In genomic region chr19:40718774-40719391, GRCh38 we compare ENCODE assay signal across 8 cellular contexts. TPM values are rescaled to one million over a fixed set of nuclear protein-coding genes. Genes with fewer than 3 reads are reported as not detected.
DNase-seq lines count a peak whose midpoint lies in the region; ATAC-seq and TF ChIP-seq lines count a peak whose summit lies in the region.

No MANE protein-coding gene starts in this region.

- TF ChIP-seq POLR2A in gastroesophageal sphincter (IDR thresholded peaks at IDR 0.05), result peak in 1 of 2 donors; percentile 39

- H3K4me1 ChIP-seq in HUES6 (ENCODE audit: control insufficient read depth, insufficient read depth, low read length) (peaks cover 17% of the 10 kb centered on the region), gastroesophageal sphincter (peaks cover 0 to 85% (median 42%) of the 10 kb centered on the region in 3 donors), osteoblast (ENCODE audit: insufficient read depth, low read length) (peaks cover 53% of the 10 kb centered on the region)

- peaks cover 10% of the 10 kb centered on the region for H4K20me1 ChIP-seq in osteoblast (ENCODE audit: insufficient read depth, low read length)

- H2AFZ ChIP-seq in osteoblast (ENCODE audit: low read length), result peak overlapping the region; percentile 69

- H3K27me3 ChIP-seq in HUES6 (ENCODE audit: control insufficient read depth, insufficient read depth, low read length) (no peaks in the 10 kb centered on the region), gastroesophageal sphincter (no peaks in the 10 kb centered on the region), osteoblast (ENCODE audit: insufficient read depth, low read length) (no peaks in the 10 kb centered on the region)

- TF ChIP-seq EP300 in gastroesophageal sphincter (IDR thresholded peaks at IDR 0.05), result no peak

- H3K4me3 ChIP-seq in HUES6 (ENCODE audit: low read depth, low read length), result peak overlapping the region; percentile 89
- peak overlapping the region; percentile 77 to 92 for H3K4me3 ChIP-seq in gastroesophageal sphincter
- H3K4me3 ChIP-seq in osteoblast (ENCODE audit: insufficient read depth, low read length), result peak overlapping the region; percentile 86

- TF ChIP-seq CTCF in gastroesophageal sphincter (IDR thresholded peaks at IDR 0.05), result no peak
- TF ChIP-seq CTCF in osteoblast (IDR thresholded peaks at IDR 0.05; ENCODE audit: extremely low read depth, low read depth, low read length), result no peak
- no peak for TF ChIP-seq CTCF in omental fat pad (IDR thresholded peaks at IDR 0.05)

- no peaks in the 10 kb centered on the region for H3K9me3 ChIP-seq in HUES6 (ENCODE audit: control insufficient read depth, insufficient read depth, low read depth, low read length)
- no peaks in the 10 kb centered on the region for H3K9me3 ChIP-seq in gastroesophageal sphincter
- H3K9me3 ChIP-seq in osteoblast (ENCODE audit: low read depth, low read length), result no peaks in the 10 kb centered on the region

- H3K79me2 ChIP-seq in osteoblast (ENCODE audit: insufficient read depth, low read length), result peaks cover 71% of the 10 kb centered on the region

- ATAC-seq in gastroesophageal sphincter (no peak), omental fat pad (ENCODE audit: low FRiP score) (no peak)

- peak overlapping the region; percentile 77 for H3K4me2 ChIP-seq in osteoblast (ENCODE audit: insufficient read depth, low read length)

- DNase-seq in DMS53 treated with DMSO at 0.1 percent for 48 hours (lab: John Stamatoyannopoulos, UW; ENCODE audit: unreplicated experiment) (peak; percentile 76), osteoblast (ENCODE audit: insufficient read length, low spot score, missing footprints) (peak; percentile 92), NK-92 (lab: John Stamatoyannopoulos, UW; ENCODE audit: unreplicated experiment) (no peak), omental fat pad (ENCODE audit: low spot score) (no peak)
- peak; percentile 30 to 35 for DNase-seq in activated T-cell treated with anti-CD3 and anti-CD28 coated beads, Interleukin-2, amount 50 U/mL, for 48 hours
- no peak for DNase-seq in activated effector memory CD4-positive, alpha-beta T cell treated with anti-CD3 and anti-CD28 coated beads, Interleukin-2, amount 50 U/mL, for 16 hours

- WGBS in gastroesophageal sphincter (ENCODE audit: low coverage in 1 of 2), 2 donors, result 11% methylated on average over 6 of the region's 16 CpGs; no CpG with 5 or more reads in 1 of the 2 donors

- H3K36me3 ChIP-seq in HUES6 (ENCODE audit: control insufficient read depth, insufficient read depth, low read length), result peaks cover 12% of the 10 kb centered on the region
- peaks cover 0 to 13% of the 10 kb centered on the region in 2 donors for H3K36me3 ChIP-seq in gastroesophageal sphincter
- peaks cover 3% of the 10 kb centered on the region for H3K36me3 ChIP-seq in osteoblast (ENCODE audit: insufficient read depth, low read length)

- H3K27ac ChIP-seq in HUES6 (ENCODE audit: low read depth, low read length), result no peak overlapping the region
- peak overlapping the region; percentile 97 to 99 (median 98) for H3K27ac ChIP-seq in gastroesophageal sphincter
- H3K27ac ChIP-seq in osteoblast (ENCODE audit: low read depth, low read length), result peak overlapping the region; percentile 100

- H3K9ac ChIP-seq in HUES6 (ENCODE audit: low read length), result peak overlapping the region; percentile 87

RNA-seq across cellular contexts. Expression of gene ITPKC, which starts 2.0 kb away (rescaled TPM):
- 10 to 100 TPM; 25.2 to 71.8 (median 30.6) TPM for total RNA-seq in gastroesophageal sphincter
- 9.8 and 10.0 TPM in 2 replicates for total RNA-seq in osteoblast
- total RNA-seq in omental fat pad, result 100 to 1,000 TPM in 2 of 4 donors, 10 to 100 TPM in 2; 39.3 to 118 (median 91.9) TPM

RNA-seq across cellular contexts. Expression of gene COQ8B, which starts 2.2 kb away (rescaled TPM):
- total RNA-seq in gastroesophageal sphincter (10 to 100 TPM; 27.3 to 50.5 (median 44.7) TPM), osteoblast (32.9 and 34.2 TPM in 2 replicates), omental fat pad (10 to 100 TPM; 22.1 to 38.8 (median 28.1) TPM)

RNA-seq across cellular contexts. Expression of gene NUMBL, which starts 28.4 kb away (rescaled TPM):
- total RNA-seq in gastroesophageal sphincter (10 to 100 TPM; 35.8 to 60.6 (median 49.1) TPM), osteoblast (26.8 and 27.7 TPM in 2 replicates), omental fat pad (100 to 1,000 TPM in 1 of 4 donors, 10 to 100 TPM in 3; 38.2 to 143 (median 45.3) TPM)

RNA-seq across cellular contexts. Expression of gene ACTMAP, which starts 31.4 kb away (rescaled TPM):
- 1 to 10 TPM in 3 of 4 donors, under 1 TPM in 1; 0.89 to 2.4 (median 2.0) TPM for total RNA-seq in gastroesophageal sphincter
- total RNA-seq in osteoblast, result 1.1 and 1.5 TPM in 2 replicates
- total RNA-seq in omental fat pad, result 1 to 10 TPM; 3.2 to 3.8 (median 3.5) TPM

RNA-seq across cellular contexts. Expression of gene SNRPA, which starts 32.1 kb away (rescaled TPM):
- total RNA-seq in gastroesophageal sphincter, result 10 to 100 TPM; 24.5 to 56.0 (median 48.2) TPM
- 20.6 and 32.1 TPM in 2 replicates for total RNA-seq in osteoblast
- 10 to 100 TPM; 34.8 to 46.8 (median 41.0) TPM for total RNA-seq in omental fat pad

Comparison
In these comparisons a context has a peak if more than half of its experiments do, and no peak if none do; other contexts are left out.
1. DNase-seq: peak in DMS53 treated with DMSO at 0.1 percent for 48 hours (single experiment), activated T-cell treated with anti-CD3 and anti-CD28 coated beads, Interleukin-2, amount 50 U/mL, for 48 hours (2 of 2) and osteoblast (single experiment); none in activated effector memory CD4-positive, alpha-beta T cell treated with anti-CD3 and anti-CD28 coated beads, Interleukin-2, amount 50 U/mL, for 16 hours (single experiment), NK-92 (single experiment) and omental fat pad (single experiment).
2. Peak in every context shown above with its lines, with median percentiles within 50 percentile points of each other: H3K4me3 ChIP-seq.